Comparison of ENCODE assay signal across 26 cellular contexts in genomic region chr13:64423467-64423866, GRCh38.
"Had no signal": no experiment of that assay in that cellular context is flagged by ENCODE, and none has a peak within 500 bp of the region (broad histone marks: within the 10 kb centered on the region; RNA-seq: fewer than 3 reads in every experiment).

No MANE protein-coding gene starts in this region.

- DNase-seq: colonic mucosa; cortex of kidney; effector CD8-positive, alpha-beta T cell; effector memory CD8-positive, alpha-beta T cell; endodermal cell; erythroblast; esophagus squamous epithelium; foreskin fibroblast; foreskin melanocyte; gastrocnemius medialis; glutamatergic neuron; head of caudate nucleus; heart right ventricle; hippocampal formation; left cardiac atrium; left ventricle myocardium superior; lower lobe of right lung; mesenchymal stem cell; mucosa of descending colon; naive B cell had no signal

- ATAC-seq: effector memory CD8-positive, alpha-beta T cell; esophagus mucosa; gastrocnemius medialis; heart right ventricle; left cardiac atrium; left lung; left ventricle myocardium superior; lower lobe of right lung; mucosa of descending colon had no signal

- H3K27ac ChIP-seq: colonic mucosa, epithelial cell of prostate, esophagus squamous epithelium, gastrocnemius medialis, heart right ventricle, left lung, lower lobe of right lung had no signal

- H3K4me3 ChIP-seq: colonic mucosa, esophagus squamous epithelium, gastrocnemius medialis, heart right ventricle, left lung, lower lobe of right lung, mucosa of descending colon had no signal

- H3K9me3 ChIP-seq: colonic mucosa, esophagus squamous epithelium, gastrocnemius medialis, heart right ventricle, left lung, lower lobe of right lung had no signal

- FAIRE-seq: endometrium, islet of Langerhans, keratinocyte had no signal

- H3K4me1 ChIP-seq: colonic mucosa, esophagus squamous epithelium, gastrocnemius medialis, heart right ventricle, left lung, lower lobe of right lung had no signal

- H3K36me3 ChIP-seq: colonic mucosa, esophagus squamous epithelium, gastrocnemius medialis, heart right ventricle, left lung, lower lobe of right lung had no signal

- H3K27me3 ChIP-seq: colonic mucosa, esophagus squamous epithelium, gastrocnemius medialis, heart right ventricle, left lung had no signal
